ENCODE assay signal across 25 cellular contexts in the genomic region with DNA sequence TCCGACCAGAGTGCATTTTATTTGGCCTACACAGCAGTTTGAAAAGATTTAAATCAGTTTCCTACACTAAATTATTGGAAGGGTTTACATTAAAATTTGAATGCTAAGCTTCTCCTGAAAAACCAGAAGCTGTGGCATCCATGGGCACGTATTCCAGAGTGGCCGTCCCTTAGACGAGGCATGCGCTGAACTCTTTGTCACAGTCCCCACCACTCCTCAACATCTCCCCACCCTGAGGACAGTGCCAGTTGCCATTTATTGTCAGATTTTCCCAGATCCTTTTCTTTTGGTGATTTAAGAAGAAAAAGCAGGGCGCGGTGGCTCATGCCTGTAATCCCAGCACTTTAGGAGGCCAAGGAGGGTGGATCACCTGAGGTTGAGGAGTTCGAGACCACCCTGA. TPM values are rescaled to one million over a fixed set of nuclear protein-coding genes. Genes with fewer than 3 reads are reported as not detected.
A peak's percentile ranks its signal among the peaks of the same experiment; 100 is the strongest.
DNase-seq lines count a peak whose midpoint lies in the region; ATAC-seq and TF ChIP-seq lines count a peak whose summit lies in the region.
"Had no signal": no experiment of that assay in that cellular context is flagged by ENCODE, and none has a peak within 500 bp of the region (broad histone marks: within the 10 kb centered on the region; RNA-seq: fewer than 3 reads in every experiment).

No MANE protein-coding gene starts in this region.

- peak; percentile 13 for DNase-seq in activated CD8-positive, alpha-beta memory T cell treated with anti-CD3 and anti-CD28 coated beads for 24 hours
- no peak for DNase-seq in activated CD8-positive, alpha-beta memory T cell treated with anti-CD3 and anti-CD28 coated beads, Interleukin-2, amount 50 U/mL, for 4 hours
- DNase-seq in colonic mucosa (peak; percentile 5), sciatic nerve (ENCODE audit: low spot score) (peak; percentile 14), upper lobe of right lung (peak; percentile 7), NCI-H128 (lab: John Stamatoyannopoulos, UW; ENCODE audit: unreplicated experiment) (no peak), T-helper 1 cell (no peak)
- DNase-seq: 8988T, ACHN, BE2C, Calu3, DMS79 treated with DMSO at 0.1 percent for 48 hours, GF-D8, Kasumi-1, NCI-H1092 treated with DMSO at 0.1 percent for 48 hours, NCI-H1436 treated with DMSO at 0.1 percent for 48 hours, NCI-H187 treated with DMSO at 0.1 percent for 48 hours, NCI-H524, NCI-H774, PC-3, SJCRH30 had no signal

- no peak overlapping the region for H3K4me3 ChIP-seq in colonic mucosa
- H3K4me3 ChIP-seq in upper lobe of right lung = no peak overlapping the region
- H3K4me3 ChIP-seq: K562, SJCRH30 had no signal

- H3K9me3 ChIP-seq in colonic mucosa (no peaks in the 10 kb centered on the region), upper lobe of right lung (no peaks in the 10 kb centered on the region)
- H3K9me3 ChIP-seq: BE2C had no signal

- TF ChIP-seq CTCF in colonic mucosa (IDR thresholded peaks at IDR 0.05) (no peak), upper lobe of right lung (IDR thresholded peaks at IDR 0.05) (no peak)

- H3K9ac ChIP-seq in colonic mucosa (ENCODE audit: low read depth in 2 of 2, low read length in 2 of 2) = no peak overlapping the region

- no peaks in the 10 kb centered on the region for H3K27me3 ChIP-seq in colonic mucosa
- H3K27me3 ChIP-seq in upper lobe of right lung = peaks cover 23% of the 10 kb centered on the region
- H3K27me3 ChIP-seq: BE2C had no signal

- intact Hi-C loops in colonic mucosa (cut with DNase I) (no loop called here), sciatic nerve (cut with DNase I) (no loop called here), upper lobe of right lung (cut with DNase I) (no loop called here)

- H3K27ac ChIP-seq in colonic mucosa = no peak overlapping the region
- no peak overlapping the region for H3K27ac ChIP-seq in upper lobe of right lung
- H3K27ac ChIP-seq: SJCRH30 had no signal

- no peak for ATAC-seq in sciatic nerve
- no peak for ATAC-seq in upper lobe of right lung
- no peak for ATAC-seq in HG03342 (IDR thresholded peaks at IDR 0.05; ENCODE audit: unreplicated experiment)
- ATAC-seq: K562, PC-3, Right ventricle myocardium inferior had no signal

- no peaks in the 10 kb centered on the region for H3K4me1 ChIP-seq in colonic mucosa
- no peaks in the 10 kb centered on the region for H3K4me1 ChIP-seq in upper lobe of right lung
- H3K4me1 ChIP-seq: SJCRH30 had no signal

- H3K36me3 ChIP-seq in colonic mucosa = no peaks in the 10 kb centered on the region
- no peaks in the 10 kb centered on the region for H3K36me3 ChIP-seq in upper lobe of right lung
- H3K36me3 ChIP-seq: BE2C, SJCRH30 had no signal

RNA-seq across cellular contexts. Expression of a gene that starts 39.9 kb away (rescaled TPM):
- not detected for total RNA-seq in colonic mucosa
- not detected for total RNA-seq in sciatic nerve
- total RNA-seq in upper lobe of right lung = 0.46 TPM
- total RNA-seq: K562, RPMI7951 had no signal

Comparison
In these comparisons a context has a peak if more than half of its experiments do, and no peak if none do; other contexts are left out.
1. DNase-seq: peak in activated CD8-positive, alpha-beta memory T cell treated with anti-CD3 and anti-CD28 coated beads for 24 hours (single experiment), colonic mucosa (single experiment), sciatic nerve (single experiment) and upper lobe of right lung (single experiment); none in activated CD8-positive, alpha-beta memory T cell treated with anti-CD3 and anti-CD28 coated beads, Interleukin-2, amount 50 U/mL, for 4 hours (single experiment), NCI-H128 (single experiment) and T-helper 1 cell (0 of 5).